In the genomic region with DNA sequence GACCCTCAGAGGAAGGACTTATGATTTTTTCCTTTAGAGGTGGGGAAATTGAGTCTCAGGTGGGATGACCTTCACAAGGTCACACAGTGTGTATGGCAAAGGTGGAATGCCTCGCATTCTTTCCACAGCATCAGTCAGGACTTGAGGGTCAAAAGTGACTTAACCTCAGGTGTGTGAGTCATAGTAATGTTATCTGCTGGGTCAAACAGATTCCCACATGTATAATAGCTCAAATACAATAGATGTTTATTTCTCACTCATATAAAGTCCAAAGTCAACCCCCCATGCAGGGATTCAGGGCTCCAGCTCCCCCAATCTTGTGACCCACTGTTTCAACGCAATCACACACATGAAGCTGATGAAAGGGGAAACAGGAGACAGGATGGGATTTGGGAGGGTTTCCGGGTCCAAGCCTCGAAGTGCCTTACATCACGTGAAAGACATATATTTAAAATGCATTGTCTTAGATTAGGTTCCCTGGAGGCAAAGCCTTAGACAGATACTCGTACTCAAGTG, we compare ENCODE assay signal across 25 cellular contexts. TPM values are rescaled to one million over a fixed set of nuclear protein-coding genes. Genes with fewer than 3 reads are reported as not detected.
DNase-seq lines count a peak whose midpoint lies in the region; ATAC-seq and TF ChIP-seq lines count a peak whose summit lies in the region.
"Had no signal": no experiment of that assay in that cellular context is flagged by ENCODE, and none has a peak within 500 bp of the region (broad histone marks: within the 10 kb centered on the region; RNA-seq: fewer than 3 reads in every experiment).

No MANE protein-coding gene starts in this region.

- H3K36me3 Mint-ChIP-seq in WTC11 (no peaks in the 10 kb centered on the region), neural progenitor cell (no peaks in the 10 kb centered on the region), osteocyte (ENCODE audit: unreplicated experiment) (no peaks in the 10 kb centered on the region)
- H3K36me3 Mint-ChIP-seq: CD4-positive, alpha-beta memory T cell had no signal

- H3K36me3 ChIP-seq in HCT116 (ENCODE audit: control insufficient read depth in 1 of 2, insufficient read depth in 2 of 2, low read length in 2 of 2) (no peaks in the 10 kb centered on the region), Panc1 (ENCODE audit: control insufficient read depth, insufficient read depth, low read length) (no peaks in the 10 kb centered on the region), neural progenitor cell (no peaks in the 10 kb centered on the region), smooth muscle cell (ENCODE audit: low read depth) (no peaks in the 10 kb centered on the region)
- H3K36me3 ChIP-seq: BLaER1 treated with 17β-estradiol and CSF1 and Interleukin-3, amounts not matched to agents 10 nM and 100 nM; Peyer's patch had no signal

- H3K79me2 ChIP-seq in HCT116 (ENCODE audit: insufficient read depth, low read length) (no peaks in the 10 kb centered on the region), neural progenitor cell (ENCODE audit: low read depth) (no peaks in the 10 kb centered on the region), smooth muscle cell (ENCODE audit: low read depth) (no peaks in the 10 kb centered on the region)

- H3K9me3 Mint-ChIP-seq in WTC11 (no peaks in the 10 kb centered on the region), neural progenitor cell (no peaks in the 10 kb centered on the region), osteocyte (ENCODE audit: unreplicated experiment) (no peaks in the 10 kb centered on the region)

- no peaks in the 10 kb centered on the region for H4K20me1 ChIP-seq in HCT116 (ENCODE audit: insufficient read depth)
- H4K20me1 ChIP-seq in neural progenitor cell (ENCODE audit: low read depth) = peaks cover 4% of the 10 kb centered on the region
- no peaks in the 10 kb centered on the region for H4K20me1 ChIP-seq in smooth muscle cell (ENCODE audit: low read depth)
- H4K20me1 ChIP-seq: BLaER1 treated with 17β-estradiol and CSF1 and Interleukin-3, amounts not matched to agents 10 nM and 100 nM had no signal

- no peak overlapping the region for H3K4me3 ChIP-seq in HCT116 (replicated peaks in 1 of 2; ENCODE audit: low read depth in 1 of 2, low read length in 2 of 2)
- H3K4me3 ChIP-seq in Panc1 (ENCODE audit: low read depth in 2 of 2, low read length in 2 of 2) = no peak overlapping the region
- H3K4me3 ChIP-seq in neural progenitor cell = no peak overlapping the region
- H3K4me3 ChIP-seq in smooth muscle cell = no peak overlapping the region
- H3K4me3 ChIP-seq: BLaER1 treated with 17β-estradiol and CSF1 and Interleukin-3, amounts not matched to agents 10 nM and 100 nM; Peyer's patch had no signal

- H3K9me2 ChIP-seq in HCT116 (ENCODE audit: insufficient read depth) = no peaks in the 10 kb centered on the region

- H3K27ac ChIP-seq in HCT116 (ENCODE audit: low read depth, low read length) (no peak overlapping the region), Panc1 (ENCODE audit: low read length) (no peak overlapping the region), neural progenitor cell (no peak overlapping the region), smooth muscle cell (ENCODE audit: low read depth) (no peak overlapping the region)
- H3K27ac ChIP-seq: BLaER1 treated with 17β-estradiol and CSF1 and Interleukin-3, amounts not matched to agents 10 nM and 100 nM; Peyer's patch had no signal

- H3K4me1 Mint-ChIP-seq in WTC11 (peaks cover 17% of the 10 kb centered on the region), neural progenitor cell (peaks cover 65% of the 10 kb centered on the region), osteocyte (ENCODE audit: unreplicated experiment) (no peaks in the 10 kb centered on the region)
- H3K4me1 Mint-ChIP-seq: CD4-positive, alpha-beta memory T cell had no signal

- H3K4me3 Mint-ChIP-seq in WTC11 (no peak overlapping the region), neural progenitor cell (no peak overlapping the region), osteocyte (ENCODE audit: unreplicated experiment) (no peak overlapping the region)
- H3K4me3 Mint-ChIP-seq: CD4-positive, alpha-beta memory T cell had no signal

- in situ Hi-C loops in Panc1 (cut with HindIII; ENCODE audit: low pct_unique_long_range_greater_than_20kb, low sequenced_read_pairs) = no loop called here

- peaks cover 19% of the 10 kb centered on the region for H3F3A ChIP-seq in neural progenitor cell (ENCODE audit: low read depth)
- no peaks in the 10 kb centered on the region for H3F3A ChIP-seq in smooth muscle cell (ENCODE audit: low read depth)

- H3K4me1 ChIP-seq in HCT116 (ENCODE audit: control insufficient read depth in 1 of 2, insufficient read depth in 2 of 2, low read length in 2 of 2) = peaks cover 0 to 15% of the 10 kb centered on the region in 2 experiments; a peak in 2 of 4 replicates
- H3K4me1 ChIP-seq in Panc1 (ENCODE audit: control insufficient read depth, insufficient read depth, low read length) = peaks cover 4% of the 10 kb centered on the region
- H3K4me1 ChIP-seq in neural progenitor cell = peaks cover 28% of the 10 kb centered on the region
- H3K4me1 ChIP-seq in smooth muscle cell (ENCODE audit: low read depth) = peaks cover 5% of the 10 kb centered on the region
- H3K4me1 ChIP-seq: Peyer's patch had no signal

- H3K4me2 ChIP-seq in HCT116 (ENCODE audit: low read length) (peak overlapping the region; percentile 10; the same call in 1 of the 2 replicates), neural progenitor cell (no peak overlapping the region), smooth muscle cell (no peak overlapping the region)
- H3K4me2 ChIP-seq: BLaER1 treated with 17β-estradiol and CSF1 and Interleukin-3, amounts not matched to agents 10 nM and 100 nM had no signal

- BruUV-seq in HCT116 (replicated peaks; lab: Mats Ljungman, UMichigan) (no TSS peak), Panc1 (replicated peaks; lab: Mats Ljungman, UMichigan) (no TSS peak)

- H3K9me3 ChIP-seq in HCT116 (ENCODE audit: control insufficient read depth in 1 of 2, insufficient read depth in 1 of 2, low read depth in 1 of 2, low read length in 2 of 2) = no peaks in the 10 kb centered on the region
- no peaks in the 10 kb centered on the region for H3K9me3 ChIP-seq in Panc1 (ENCODE audit: control insufficient read depth, insufficient read depth, low read depth, low read length)
- no peaks in the 10 kb centered on the region for H3K9me3 ChIP-seq in neural progenitor cell (ENCODE audit: low read depth)
- no peaks in the 10 kb centered on the region for H3K9me3 ChIP-seq in smooth muscle cell (replicated peaks; ENCODE audit: low read depth)
- H3K9me3 ChIP-seq: BLaER1 treated with 17β-estradiol and CSF1 and Interleukin-3, amounts not matched to agents 10 nM and 100 nM; Peyer's patch had no signal

- no peaks in the 10 kb centered on the region for H3K27me3 ChIP-seq in HCT116 (ENCODE audit: insufficient read depth, low read length)
- no peaks in the 10 kb centered on the region for H3K27me3 ChIP-seq in Panc1 (ENCODE audit: control insufficient read depth, insufficient read depth, low read length)
- no peaks in the 10 kb centered on the region for H3K27me3 ChIP-seq in neural progenitor cell
- H3K27me3 ChIP-seq in smooth muscle cell (ENCODE audit: low read depth) = peaks cover 6% of the 10 kb centered on the region
- H3K27me3 ChIP-seq: BLaER1 treated with 17β-estradiol and CSF1 and Interleukin-3, amounts not matched to agents 10 nM and 100 nM; Peyer's patch had no signal

- TF ChIP-seq POLR2A in HCT116 (IDR thresholded peaks at IDR 0.05; ENCODE audit: borderline replicate concordance, extremely low read depth, insufficient read depth, insufficient read length) = no peak

- RAD21 ChIA-PET in HCT116 (lab: Charles Lee; ENCODE audit: low non-redundant PET in 1 of 2, low total read pairs in 2 of 2, uncharacterized antibody in 2 of 2, unreplicated experiment in 2 of 2) = no interaction called here

- POLR2A ChIA-PET in HCT116 (lab: Charles Lee) (no interaction called here), Panc1 (lab: Charles Lee) (no interaction called here), WTC11 (lab: Charles Lee) (no interaction called here)

- intact Hi-C loops in HCT116 (cut with micrococcal nuclease) (no loop called here), Panc1 (cut with micrococcal nuclease; ENCODE audit: unreplicated experiment) (no loop called here)

- TF ChIP-seq RAD21 in HCT116 (IDR thresholded peaks at IDR 0.05; ENCODE audit: low read depth) = no peak

- 87% methylated on average over 6 of the region's 6 CpGs for WGBS in smooth muscle cell (ENCODE audit: low lambda C conversion rate)

- CTCF ChIA-PET in HCT116 (lab: Charles Lee) (no interaction called here), Panc1 (lab: Charles Lee) (interaction anchor here (0.6 kb wide), 1 partner anchor 15 kb away, joined by 4 read pairs; no protein-coding TSS in a partner anchor), WTC11 (lab: Charles Lee) (interaction anchor here (1.4 to 2.2 kb wide), 3 partner anchors 11 to 109 kb away, joined by 8 to 14 read pairs (median 9); no protein-coding TSS in a partner anchor)

- DNase-seq in HCT116 (ENCODE audit: low read depth, low spot score) = no peak
- DNase-seq in Panc1 (ENCODE audit: low read depth, low spot score) = no peak
- DNase-seq in WTC11 (ENCODE audit: low spot score) = no peak
- no peak for DNase-seq in neural progenitor cell (ENCODE audit: low spot score)
- no peak for DNase-seq in inferior parietal cortex (ENCODE audit: extremely low spot score)
- no peak for DNase-seq in ecto neural progenitor cell (ENCODE audit: low spot score)
- DNase-seq in osteocyte (ENCODE audit: extremely low spot score, unreplicated experiment) = no peak
- DNase-seq in smooth muscle cell (lab: John Stamatoyannopoulos, UW; ENCODE audit: unreplicated experiment) = no peak
- DNase-seq: CD4-positive, alpha-beta memory T cell; DMS153; NCI-H1092 treated with DMSO at 0.1 percent for 48 hours; NCI-H1436 treated with DMSO at 0.1 percent for 48 hours; NCI-H2029 treated with DMSO at 0.1 percent for 48 hours; NCI-H2171; NCI-H345; NCI-H524; NCI-H774; NK-92 treated with Interleukin-12 subunit alpha and Interleukin-12 subunit beta, amount 100 ng/mL, for 24 hours; Peyer's patch; Right ventricle myocardium superior; T-helper 2 cell had no signal

- H2AFZ ChIP-seq in HCT116 (ENCODE audit: low read depth, low read length, poor library complexity, severe bottlenecking) (no peak overlapping the region), neural progenitor cell (replicated peaks) (no peak overlapping the region), smooth muscle cell (ENCODE audit: low read depth) (no peak overlapping the region)

- H3K27ac Mint-ChIP-seq in WTC11 (no peak overlapping the region), neural progenitor cell (peak overlapping the region; percentile 100), osteocyte (ENCODE audit: unreplicated experiment) (no peak overlapping the region)
- H3K27ac Mint-ChIP-seq: CD4-positive, alpha-beta memory T cell had no signal

- H3K9ac ChIP-seq in HCT116 (ENCODE audit: low read length) = no peak overlapping the region
- no peak overlapping the region for H3K9ac ChIP-seq in neural progenitor cell
- H3K9ac ChIP-seq in smooth muscle cell (ENCODE audit: low read depth) = no peak overlapping the region
- H3K9ac ChIP-seq: BLaER1 treated with 17β-estradiol and CSF1 and Interleukin-3, amounts not matched to agents 10 nM and 100 nM had no signal

- peaks cover 5% of the 10 kb centered on the region for H3K27me3 Mint-ChIP-seq in WTC11 (ENCODE audit: low read depth)
- H3K27me3 Mint-ChIP-seq in neural progenitor cell (ENCODE audit: insufficient read depth, low read depth) = peaks cover 12% of the 10 kb centered on the region
- peaks cover 54% of the 10 kb centered on the region for H3K27me3 Mint-ChIP-seq in osteocyte (ENCODE audit: unreplicated experiment)

- peak; percentile 51; the same call in 1 of the 2 replicates for ATAC-seq in HCT116
- peak; percentile 80 for ATAC-seq in Panc1
- peak; percentile 15; the same call in 1 of the 2 replicates for ATAC-seq in WTC11

- no peak for TF ChIP-seq CTCF in HCT116 (IDR thresholded peaks at IDR 0.05 in 2 of 3, conservative IDR thresholded peaks at IDR 0.05 in 1 of 3; ENCODE audit: borderline replicate concordance in 1 of 3, insufficient read depth in 1 of 3, low read depth in 2 of 3, low read length in 2 of 3)
- no peak for TF ChIP-seq CTCF in Panc1 (IDR thresholded peaks at IDR 0.05)
- no peak for TF ChIP-seq CTCF in WTC11 (IDR thresholded peaks at IDR 0.05)
- TF ChIP-seq CTCF in neural progenitor cell (IDR thresholded peaks at IDR 0.05) = no peak
- TF ChIP-seq CTCF in osteocyte (IDR thresholded peaks at IDR 0.05) = no peak
- TF ChIP-seq CTCF in smooth muscle cell (IDR thresholded peaks at IDR 0.05; ENCODE audit: borderline replicate concordance, insufficient read depth, poor library complexity, severe bottlenecking) = no peak

RNA-seq across cellular contexts. Expression of a gene that starts 34.0 kb away (rescaled TPM):
- 15.6 TPM for total RNA-seq in HCT116 (2021; ENCODE audit: unreplicated experiment)
- polyA plus RNA-seq in HCT116 (2012) = 10.5 and 14.8 TPM in 2 replicates
- total RNA-seq in Panc1 (2021; ENCODE audit: unreplicated experiment) = 10.6 TPM
- 5.9 TPM for polyA plus RNA-seq in Panc1 (2012; ENCODE audit: insufficient read length)
- 11.3 to 16.0 TPM (median 13.8 TPM) in 3 replicates for total RNA-seq in WTC11 (2021)
- total RNA-seq in neural progenitor cell (ENCODE audit: low replicate concordance) = 13.0 and 15.6 TPM in 2 replicates
- 18.4 and 20.4 TPM in 2 replicates for total RNA-seq in osteocyte
- total RNA-seq in smooth muscle cell = 9.7 and 12.0 TPM in 2 replicates
- 20.5 and 25.2 TPM in 2 replicates for polyA plus RNA-seq in smooth muscle cell

RNA-seq across cellular contexts. Expression of a gene that starts 57.4 kb away (rescaled TPM):
- 0.20 TPM for total RNA-seq in HCT116 (2021; ENCODE audit: unreplicated experiment)
- 0.03 and 0.04 TPM in 2 replicates for polyA plus RNA-seq in HCT116 (2012)
- not detected for total RNA-seq in Panc1 (2021; ENCODE audit: unreplicated experiment)
- 0.08 TPM for polyA plus RNA-seq in Panc1 (2012; ENCODE audit: insufficient read length)
- not detected in 3 replicates for total RNA-seq in WTC11 (2021)
- total RNA-seq in neural progenitor cell (ENCODE audit: low replicate concordance) = not detected in 2 replicates
- total RNA-seq in osteocyte = not detected in 2 replicates
- not detected in 2 replicates for total RNA-seq in smooth muscle cell
- polyA plus RNA-seq in smooth muscle cell = 0.07 TPM in 1 of 2 replicates, not detected in the other
- total RNA-seq: Daoy, H4, LHCN-M2, Peyer's patch, Right ventricle myocardium superior had no signal
- polyA plus RNA-seq: CD4-positive, alpha-beta memory T cell had no signal

Comparison
In these comparisons a context has a peak if more than half of its experiments do, and no peak if none do; other contexts are left out.
1. ATAC-seq: peak in every context shown above with its lines; median percentile 80 in Panc1; 51 in HCT116; 15 in WTC11.